In genomic region chr15:31373970-31374369, GRCh38 we compare ENCODE assay signal across 1 cellular context.
TF ChIP-seq lines count a peak whose summit lies in the region.

No MANE protein-coding gene starts in this region.

TF ChIP-seq in WTC11, 78 proteins besides CTCF, POLR2A, EP300 and RAD21 (continued from another document):
- TF ChIP-seq ARID4B (CRISPR knock-in tag; IDR thresholded peaks at IDR 0.05; ENCODE audit: borderline replicate concordance) = no peak
- TF ChIP-seq, protein P1, sequence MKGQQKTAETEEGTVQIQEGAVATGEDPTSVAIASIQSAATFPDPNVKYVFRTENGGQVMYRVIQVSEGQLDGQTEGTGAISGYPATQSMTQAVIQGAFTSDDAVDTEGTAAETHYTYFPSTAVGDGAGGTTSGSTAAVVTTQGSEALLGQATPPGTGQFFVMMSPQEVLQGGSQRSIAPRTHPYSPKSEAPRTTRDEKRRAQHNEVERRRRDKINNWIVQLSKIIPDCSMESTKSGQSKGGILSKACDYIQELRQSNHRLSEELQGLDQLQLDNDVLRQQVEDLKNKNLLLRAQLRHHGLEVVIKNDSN (CRISPR knock-in tag; IDR thresholded peaks at IDR 0.05) = no peak
- no peak for TF ChIP-seq E2F4 (CRISPR knock-in tag; IDR thresholded peaks at IDR 0.05; ENCODE audit: borderline replicate concordance, low read depth)
- no peak for TF ChIP-seq ZBTB21 (CRISPR knock-in tag; IDR thresholded peaks at IDR 0.05; ENCODE audit: borderline replicate concordance)
- no peak for TF ChIP-seq CBFB (CRISPR knock-in tag; IDR thresholded peaks at IDR 0.05; ENCODE audit: low read depth)
- TF ChIP-seq ATF3 (CRISPR knock-in tag; conservative IDR thresholded peaks at IDR 0.05) = no peak
- no peak for TF ChIP-seq HMGXB4 (CRISPR knock-in tag; IDR thresholded peaks at IDR 0.05)
- no peak for TF ChIP-seq RELA (CRISPR knock-in tag; IDR thresholded peaks at IDR 0.05; ENCODE audit: borderline replicate concordance)
- TF ChIP-seq TP53 (CRISPR knock-in tag; IDR thresholded peaks at IDR 0.05) = no peak
- no peak for TF ChIP-seq ZNF138 (CRISPR knock-in tag; conservative IDR thresholded peaks at IDR 0.05)
- TF ChIP-seq, protein P2, sequence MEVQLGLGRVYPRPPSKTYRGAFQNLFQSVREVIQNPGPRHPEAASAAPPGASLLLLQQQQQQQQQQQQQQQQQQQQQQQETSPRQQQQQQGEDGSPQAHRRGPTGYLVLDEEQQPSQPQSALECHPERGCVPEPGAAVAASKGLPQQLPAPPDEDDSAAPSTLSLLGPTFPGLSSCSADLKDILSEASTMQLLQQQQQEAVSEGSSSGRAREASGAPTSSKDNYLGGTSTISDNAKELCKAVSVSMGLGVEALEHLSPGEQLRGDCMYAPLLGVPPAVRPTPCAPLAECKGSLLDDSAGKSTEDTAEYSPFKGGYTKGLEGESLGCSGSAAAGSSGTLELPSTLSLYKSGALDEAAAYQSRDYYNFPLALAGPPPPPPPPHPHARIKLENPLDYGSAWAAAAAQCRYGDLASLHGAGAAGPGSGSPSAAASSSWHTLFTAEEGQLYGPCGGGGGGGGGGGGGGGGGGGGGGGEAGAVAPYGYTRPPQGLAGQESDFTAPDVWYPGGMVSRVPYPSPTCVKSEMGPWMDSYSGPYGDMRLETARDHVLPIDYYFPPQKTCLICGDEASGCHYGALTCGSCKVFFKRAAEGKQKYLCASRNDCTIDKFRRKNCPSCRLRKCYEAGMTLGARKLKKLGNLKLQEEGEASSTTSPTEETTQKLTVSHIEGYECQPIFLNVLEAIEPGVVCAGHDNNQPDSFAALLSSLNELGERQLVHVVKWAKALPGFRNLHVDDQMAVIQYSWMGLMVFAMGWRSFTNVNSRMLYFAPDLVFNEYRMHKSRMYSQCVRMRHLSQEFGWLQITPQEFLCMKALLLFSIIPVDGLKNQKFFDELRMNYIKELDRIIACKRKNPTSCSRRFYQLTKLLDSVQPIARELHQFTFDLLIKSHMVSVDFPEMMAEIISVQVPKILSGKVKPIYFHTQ (CRISPR knock-in tag; IDR thresholded peaks at IDR 0.05) = no peak
- no peak for TF ChIP-seq ZNF396 (CRISPR knock-in tag; IDR thresholded peaks at IDR 0.05; ENCODE audit: borderline replicate concordance)
